1 cellular context compared by ENCODE assay signal in the genomic region with DNA sequence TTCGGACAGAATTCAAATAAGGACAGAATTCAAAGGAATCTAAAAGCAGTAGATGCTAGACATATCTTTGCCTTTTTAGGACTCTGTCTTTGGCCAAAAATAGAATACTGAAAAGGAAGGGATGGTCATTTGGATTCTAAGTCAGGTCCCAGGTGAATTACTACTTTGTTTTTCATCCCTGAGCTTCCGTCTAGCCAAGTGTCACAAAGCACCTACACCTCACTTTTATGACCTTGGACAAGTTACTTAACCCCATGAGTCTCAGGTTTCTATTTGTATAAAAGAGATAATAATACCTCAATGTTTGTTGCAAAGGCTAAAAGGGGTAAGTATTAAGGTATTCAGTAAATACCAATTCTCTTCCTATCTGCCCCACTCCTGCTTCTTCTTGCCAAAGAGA.
TF ChIP-seq lines count a peak whose summit lies in the region.

No MANE protein-coding gene starts in this region.

TF ChIP-seq in IMR-90, 13 proteins besides CTCF, POLR2A, EP300 and RAD21 (continued from another document):
- TF ChIP-seq MAFK (IDR thresholded peaks at IDR 0.05; ENCODE audit: low read depth, low read length): no peak
- TF ChIP-seq RCOR1 (IDR thresholded peaks at IDR 0.05; ENCODE audit: insufficient replicate concordance, low read length): no peak
- TF ChIP-seq CEBPB (IDR thresholded peaks at IDR 0.05; ENCODE audit: low read depth, low read length): no peak
- no peak for TF ChIP-seq FOS (IDR thresholded peaks at IDR 0.05; ENCODE audit: low read depth, low read length)
- TF ChIP-seq, protein P1, sequence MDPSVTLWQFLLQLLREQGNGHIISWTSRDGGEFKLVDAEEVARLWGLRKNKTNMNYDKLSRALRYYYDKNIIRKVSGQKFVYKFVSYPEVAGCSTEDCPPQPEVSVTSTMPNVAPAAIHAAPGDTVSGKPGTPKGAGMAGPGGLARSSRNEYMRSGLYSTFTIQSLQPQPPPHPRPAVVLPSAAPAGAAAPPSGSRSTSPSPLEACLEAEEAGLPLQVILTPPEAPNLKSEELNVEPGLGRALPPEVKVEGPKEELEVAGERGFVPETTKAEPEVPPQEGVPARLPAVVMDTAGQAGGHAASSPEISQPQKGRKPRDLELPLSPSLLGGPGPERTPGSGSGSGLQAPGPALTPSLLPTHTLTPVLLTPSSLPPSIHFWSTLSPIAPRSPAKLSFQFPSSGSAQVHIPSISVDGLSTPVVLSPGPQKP (IDR thresholded peaks at IDR 0.05; ENCODE audit: borderline replicate concordance, low read depth, low read length): no peak
- TF ChIP-seq BHLHE40 (IDR thresholded peaks at IDR 0.05; ENCODE audit: low read depth, low read length): no peak
- no peak for TF ChIP-seq USF2 (IDR thresholded peaks at IDR 0.05; ENCODE audit: low read depth, low read length)
- TF ChIP-seq CHD1 (IDR thresholded peaks at IDR 0.05; ENCODE audit: low read depth, low read length): no peak
- no peak for TF ChIP-seq NFE2L2 (IDR thresholded peaks at IDR 0.05; ENCODE audit: low read depth, low read length)
